In genomic region chr15:92808611-92809063, GRCh38 we compare ENCODE assay signal across 8 cellular contexts.
DNase-seq lines count a peak whose midpoint lies in the region; ATAC-seq and TF ChIP-seq lines count a peak whose summit lies in the region.

No MANE protein-coding gene starts in this region.

- peak; percentile 2 for ATAC-seq in CD8-positive, alpha-beta T cell
- ATAC-seq in GM19455 (IDR thresholded peaks at IDR 0.05; ENCODE audit: unreplicated experiment) = peak; percentile 23
- peak; percentile 15 for ATAC-seq in HG03571 (IDR thresholded peaks at IDR 0.05; ENCODE audit: unreplicated experiment)
- peak; percentile 9 for ATAC-seq in activated B cell treated with CpG ODN at 0.5 μM for 24 hours (ENCODE audit: low read depth)

- no peaks in the 10 kb centered on the region for H3K36me3 ChIP-seq in CD8-positive, alpha-beta T cell (ENCODE audit: insufficient read depth, low read length)
- H3K36me3 ChIP-seq in prostate gland = no peaks in the 10 kb centered on the region

- WGBS in prostate gland = 18% methylated on average over 30 of the region's 30 CpGs

- peak overlapping the region; percentile 45 for H3K4me3 ChIP-seq in CD8-positive, alpha-beta T cell (ENCODE audit: low read depth, low read length)
- H3K4me3 ChIP-seq in prostate gland = peak overlapping the region; percentile 30 to 48

- intact Hi-C loops in CD8-positive, alpha-beta T cell (cut with DNase I, micrococcal nuclease) = loop anchor here (1.0 kb wide), 8 partner anchors 11 to 110 kb away; partner anchors contain the start of gene CHD2 (in 2 of the 2)
- intact Hi-C loops in activated B cell treated with CpG ODN at 0.5 μM for 24 hours (cut with micrococcal nuclease) (loop anchor here (1.0 kb wide), 8 partner anchors 12 to 110 kb away; partner anchors contain the start of gene CHD2), prostate gland (cut with DNase I) (loop anchor here (1.0 to 10.0 kb wide), 6 partner anchors 24 to 219 kb away; partner anchors contain the start of gene CHD2)

- H3K27ac ChIP-seq in CD8-positive, alpha-beta T cell (ENCODE audit: low read depth, low read length) = peak overlapping the region; percentile 94
- H3K27ac ChIP-seq in prostate gland = peak overlapping the region; percentile 98 to 99

- H3K27me3 Mint-ChIP-seq in CD8-positive, alpha-beta T cell (ENCODE audit: low read depth) = no peaks in the 10 kb centered on the region
- H3K27me3 Mint-ChIP-seq in activated B cell treated with CpG ODN at 0.5 μM for 24 hours (no peaks in the 10 kb centered on the region), glutamatergic neuron (ENCODE audit: unreplicated experiment) (peaks cover 4% of the 10 kb centered on the region)

- POLR2A ChIA-PET in CD8-positive, alpha-beta T cell (lab: Charles Lee) = interaction anchor here (0.6 to 6.6 kb wide), 27 partner anchors 9 to 221 kb away, joined by 3 to 382 read pairs (median 6); partner anchors contain the start of gene CHD2
- POLR2A ChIA-PET in activated B cell treated with CpG ODN at 0.5 μM for 24 hours (lab: Charles Lee) = interaction anchor here (0.5 to 7.3 kb wide), 26 partner anchors 9 to 1783 kb away, joined by 3 to 599 read pairs (median 16); partner anchors contain the start of gene CHD2

- no peaks in the 10 kb centered on the region for H3K27me3 ChIP-seq in CD8-positive, alpha-beta T cell (ENCODE audit: insufficient read depth, low read length)
- no peaks in the 10 kb centered on the region for H3K27me3 ChIP-seq in prostate gland (replicated peaks; ENCODE audit: insufficient read depth)

- no peaks in the 10 kb centered on the region for H3K9me3 ChIP-seq in CD8-positive, alpha-beta T cell (ENCODE audit: low read length)
- no peaks in the 10 kb centered on the region for H3K9me3 ChIP-seq in prostate gland

- peaks cover 2% of the 10 kb centered on the region for H3K36me3 Mint-ChIP-seq in CD8-positive, alpha-beta T cell
- no peaks in the 10 kb centered on the region for H3K36me3 Mint-ChIP-seq in activated B cell treated with CpG ODN at 0.5 μM for 24 hours (ENCODE audit: low read depth)
- no peaks in the 10 kb centered on the region for H3K36me3 Mint-ChIP-seq in glutamatergic neuron (ENCODE audit: unreplicated experiment)

- in situ Hi-C loops in KBM-7 (cut with MboI; ENCODE audit: low pct_unique_long_range_greater_than_20kb, low sequenced_read_pairs) = no loop called here

- no peak for DNase-seq in CD8-positive, alpha-beta T cell
- DNase-seq in activated B cell treated with CpG ODN at 0.5 μM for 24 hours (no peak), glutamatergic neuron (peak; percentile 47), prostate gland (ENCODE audit: low spot score) (no peak), cerebellar nuclear complex (lab: John Stamatoyannopoulos, UW) (no peak), KBM-7 (no peak)

- no peak for TF ChIP-seq POLR2A in prostate gland (IDR thresholded peaks at IDR 0.05)

- peak overlapping the region; percentile 95 for H3K27ac Mint-ChIP-seq in CD8-positive, alpha-beta T cell
- H3K27ac Mint-ChIP-seq in activated B cell treated with CpG ODN at 0.5 μM for 24 hours = peak overlapping the region; percentile 98
- no peak overlapping the region for H3K27ac Mint-ChIP-seq in glutamatergic neuron (ENCODE audit: unreplicated experiment)

- no peaks in the 10 kb centered on the region for H3K9me3 Mint-ChIP-seq in CD8-positive, alpha-beta T cell
- H3K9me3 Mint-ChIP-seq in activated B cell treated with CpG ODN at 0.5 μM for 24 hours (no peaks in the 10 kb centered on the region), glutamatergic neuron (ENCODE audit: unreplicated experiment) (peaks cover 20% of the 10 kb centered on the region)

- CTCF ChIA-PET in CD8-positive, alpha-beta T cell (lab: Charles Lee) = interaction anchor here (0.6 to 5.8 kb wide), 17 partner anchors 10 to 222 kb away, joined by 3 to 57 read pairs (median 9); partner anchors contain the start of gene CHD2
- CTCF ChIA-PET in activated B cell treated with CpG ODN at 0.5 μM for 24 hours (lab: Charles Lee) = interaction anchor here (1.0 to 4.7 kb wide), 13 partner anchors 9 to 115 kb away, joined by 3 to 63 read pairs (median 10); partner anchors contain the start of gene CHD2

- peak overlapping the region; percentile 80 for H3K4me3 Mint-ChIP-seq in CD8-positive, alpha-beta T cell
- H3K4me3 Mint-ChIP-seq in activated B cell treated with CpG ODN at 0.5 μM for 24 hours (peak overlapping the region; percentile 91), glutamatergic neuron (ENCODE audit: unreplicated experiment) (peak overlapping the region; percentile 88)

- no peak for TF ChIP-seq CTCF in CD8-positive, alpha-beta T cell (IDR thresholded peaks at IDR 0.05)
- no peak for TF ChIP-seq CTCF in activated B cell treated with CpG ODN at 0.5 μM for 24 hours (IDR thresholded peaks at IDR 0.05)
- no peak for TF ChIP-seq CTCF in glutamatergic neuron (IDR thresholded peaks at IDR 0.05; ENCODE audit: partially characterized antibody, unreplicated experiment)
- no peak for TF ChIP-seq CTCF in prostate gland (IDR thresholded peaks at IDR 0.05)

- H3K4me1 Mint-ChIP-seq in CD8-positive, alpha-beta T cell (ENCODE audit: low read depth) = peaks cover 40% of the 10 kb centered on the region
- H3K4me1 Mint-ChIP-seq in activated B cell treated with CpG ODN at 0.5 μM for 24 hours (peaks cover 42% of the 10 kb centered on the region), glutamatergic neuron (ENCODE audit: low read depth, unreplicated experiment) (peaks cover 8% of the 10 kb centered on the region)

- H3K4me1 ChIP-seq in CD8-positive, alpha-beta T cell (ENCODE audit: insufficient read depth, low read length) = peaks cover 41% of the 10 kb centered on the region
- no peaks in the 10 kb centered on the region for H3K4me1 ChIP-seq in prostate gland (replicated peaks)
